Comparison of ENCODE assay signal across 16 cellular contexts in genomic region chr15:77532067-77532710, GRCh38.
"Had no signal": no experiment of that assay in that cellular context is flagged by ENCODE, and none has a peak within 500 bp of the region (broad histone marks: within the 10 kb centered on the region; RNA-seq: fewer than 3 reads in every experiment).

No MANE protein-coding gene starts in this region.

- H3K9me3 Mint-ChIP-seq: activated CD4-positive, alpha-beta memory T cell treated with anti-CD3 and anti-CD28 coated beads, Interleukin-2, amount 10 ng/mL, durations not matched to agents 7 days and 5 days; activated CD4-positive, alpha-beta T cell treated with anti-CD3 and anti-CD28 coated beads, Interleukin-2, amount 10 ng/mL, durations not matched to agents 24 days and 14 days; activated T-cell treated with anti-CD3 and anti-CD28 coated beads, Interleukin-2, amount 50 U/mL, for 72 hours; naive thymus-derived CD4-positive, alpha-beta T cell had no signal

- H3K4me1 Mint-ChIP-seq: activated CD4-positive, alpha-beta memory T cell treated with anti-CD3 and anti-CD28 coated beads, Interleukin-2, amount 10 ng/mL, durations not matched to agents 7 days and 5 days; activated CD4-positive, alpha-beta T cell treated with anti-CD3 and anti-CD28 coated beads, Interleukin-2, amount 10 ng/mL, durations not matched to agents 24 days and 14 days had no signal

- H3K27me3 ChIP-seq: ovary, thyroid gland had no signal

- H3K36me3 ChIP-seq: lower lobe of right lung, neutrophil, ovary, prostate gland, thyroid gland had no signal

- ATAC-seq: activated CD4-positive, CD25-positive, alpha-beta regulatory T cell treated with anti-CD3 and anti-CD28 coated beads, Interleukin-2, amount 50 U/mL, for 24 hours; activated T-cell treated with anti-CD3 and anti-CD28 coated beads, Interleukin-2, amount 50 U/mL, for 72 hours; left colon; lower lobe of right lung; naive thymus-derived CD4-positive, alpha-beta T cell; stimulated activated naive CD8-positive, alpha-beta T cell treated with anti-CD3 and anti-CD28 coated beads, Interleukin-15, Interleukin-2, amounts not matched to agents 100 U/mL and 50 U/mL, for 24 hours had no signal

- H3K4me1 ChIP-seq: prostate gland had no signal

- H3K27ac Mint-ChIP-seq: activated CD4-positive, alpha-beta memory T cell treated with anti-CD3 and anti-CD28 coated beads, Interleukin-2, amount 10 ng/mL, durations not matched to agents 7 days and 5 days; activated CD4-positive, alpha-beta T cell treated with anti-CD3 and anti-CD28 coated beads, Interleukin-2, amount 10 ng/mL, durations not matched to agents 24 days and 14 days; activated naive CD8-positive, alpha-beta T cell; activated T-cell treated with anti-CD3 and anti-CD28 coated beads, Interleukin-2, amount 50 U/mL, for 72 hours; naive thymus-derived CD4-positive, alpha-beta T cell had no signal

- H3K27ac ChIP-seq: lower lobe of right lung, neutrophil, ovary, prostate gland, thyroid gland had no signal

- DNase-seq: activated CD4-positive, alpha-beta memory T cell treated with anti-CD3 and anti-CD28 coated beads, Interleukin-2, amount 10 ng/mL, durations not matched to agents 7 days and 5 days; activated CD4-positive, alpha-beta T cell treated with anti-CD3 and anti-CD28 coated beads, Interleukin-2, amount 10 ng/mL, durations not matched to agents 24 days and 14 days; activated gamma-delta T cell treated with Interleukin-2 at 50 U/mL for 16 hours; activated T-cell treated with anti-CD3 and anti-CD28 coated beads, Interleukin-2, amount 50 U/mL, for 72 hours; amniotic stem cell; left colon; naive thymus-derived CD4-positive, alpha-beta T cell; stimulated activated CD4-positive, alpha-beta T cell treated with anti-CD3 and anti-CD28 coated beads, Interleukin-4, amount 100 ng/mL, for 24 hours; stimulated activated naive CD8-positive, alpha-beta T cell treated with anti-CD3 and anti-CD28 coated beads, Interleukin-15, Interleukin-2, amounts not matched to agents 100 U/mL and 50 U/mL, for 24 hours had no signal

- H3K36me3 Mint-ChIP-seq: activated naive CD8-positive, alpha-beta T cell; naive thymus-derived CD4-positive, alpha-beta T cell had no signal

- H3K4me3 Mint-ChIP-seq: activated CD4-positive, alpha-beta memory T cell treated with anti-CD3 and anti-CD28 coated beads, Interleukin-2, amount 10 ng/mL, durations not matched to agents 7 days and 5 days; activated CD4-positive, alpha-beta T cell treated with anti-CD3 and anti-CD28 coated beads, Interleukin-2, amount 10 ng/mL, durations not matched to agents 24 days and 14 days; activated naive CD8-positive, alpha-beta T cell; activated T-cell treated with anti-CD3 and anti-CD28 coated beads, Interleukin-2, amount 50 U/mL, for 72 hours; naive thymus-derived CD4-positive, alpha-beta T cell had no signal

- H3K4me3 ChIP-seq: lower lobe of right lung, ovary, prostate gland, thyroid gland had no signal

- H3K9me3 ChIP-seq: lower lobe of right lung, neutrophil, ovary, prostate gland, thyroid gland had no signal
